16 cellular contexts compared by ENCODE assay signal in the genomic region with DNA sequence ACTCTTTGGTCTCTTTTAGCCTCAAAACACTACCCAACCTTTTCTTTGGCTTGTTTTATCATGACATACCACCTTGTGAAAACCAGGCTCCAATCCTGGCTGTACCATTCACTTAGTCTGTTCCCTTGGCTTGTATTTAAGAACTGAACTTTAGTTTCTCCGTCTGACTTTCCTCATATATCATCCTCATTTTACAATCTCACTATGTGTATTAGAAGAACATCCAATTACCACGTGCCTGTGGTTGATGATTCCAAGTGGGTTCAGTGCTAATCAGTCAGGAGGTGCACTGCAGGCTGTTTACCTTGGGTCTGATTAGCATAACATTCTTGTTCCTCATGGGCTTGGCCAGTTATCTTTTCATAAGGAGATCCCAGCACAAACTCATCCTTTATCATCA.
DNase-seq lines count a peak whose midpoint lies in the region; ATAC-seq, FAIRE-seq and TF ChIP-seq lines count a peak whose summit lies in the region.
"Had no signal": no experiment of that assay in that cellular context is flagged by ENCODE, and none has a peak within 500 bp of the region (broad histone marks: within the 10 kb centered on the region; RNA-seq: fewer than 3 reads in every experiment).

No MANE protein-coding gene starts in this region.

- intact Hi-C loops in activated naive CD4-positive, alpha-beta T cell treated with anti-CD3 and anti-CD28 coated beads for 36 hours (cut with micrococcal nuclease) = no loop called here
- intact Hi-C loops in PC-9 (cut with micrococcal nuclease; ENCODE audit: unreplicated experiment) = no loop called here
- intact Hi-C loops in K562 (cut with micrococcal nuclease) = loop anchor here (5.0 kb wide), 1 partner anchor 629 kb away; no protein-coding TSS in a partner anchor

- no peak for TF ChIP-seq CTCF in PC-9 (conservative IDR thresholded peaks at IDR 0.05)
- TF ChIP-seq CTCF in K562 (IDR thresholded peaks at IDR 0.05 in 2 of 3, conservative IDR thresholded peaks at IDR 0.05 in 1 of 3; ENCODE audit: insufficient read depth in 2 of 3, low read depth in 1 of 3, low read length in 3 of 3) = no peak

- peak; percentile 37 for FAIRE-seq in K562 (lab: Jason Lieb, UNC)
- FAIRE-seq: bronchial epithelial cell, HTR-8/SVneo had no signal

- in situ Hi-C loops in K562 (cut with MboI) = no loop called here

- TF ChIP-seq EP300 in K562 (IDR thresholded peaks at IDR 0.05; ENCODE audit: low read length) = no peak

- H3K4me3 ChIP-seq in PC-9 (no peak overlapping the region), K562 (no peak overlapping the region)
- H3K4me3 ChIP-seq: SJCRH30, skin epidermis, testis had no signal

- POLR2A ChIA-PET in PC-9 (lab: Charles Lee; ENCODE audit: unreplicated experiment) (no interaction called here), K562 (lab: Yijun Ruan, JAX) (no interaction called here)

- no peak overlapping the region for H3K4me3 Mint-ChIP-seq in activated naive CD4-positive, alpha-beta T cell treated with anti-CD3 and anti-CD28 coated beads for 36 hours
- no peak overlapping the region for H3K4me3 Mint-ChIP-seq in stimulated activated memory B cell treated with anti-CD40 and anti-IgM and Interleukin-4, amounts not matched to agents 10 μg/mL and 1 μg/mL and 100 μg/mL, for 72 hours
- H3K4me3 Mint-ChIP-seq: mesothelial cell of epicardium had no signal

- H3K27ac ChIP-seq in PC-9 (peak overlapping the region; percentile 25), K562 (ENCODE audit: extremely low read depth, low read depth, low read length) (no peak overlapping the region)
- H3K27ac ChIP-seq: SJCRH30, skin epidermis had no signal

- H3K4me1 Mint-ChIP-seq in activated naive CD4-positive, alpha-beta T cell treated with anti-CD3 and anti-CD28 coated beads for 36 hours (ENCODE audit: low read depth) = peaks cover 48% of the 10 kb centered on the region
- H3K4me1 Mint-ChIP-seq in stimulated activated memory B cell treated with anti-CD40 and anti-IgM and Interleukin-4, amounts not matched to agents 10 μg/mL and 1 μg/mL and 100 μg/mL, for 72 hours = peaks cover 40% of the 10 kb centered on the region

- ATAC-seq in K562 = no peak
- no peak for ATAC-seq in stimulated activated memory B cell treated with anti-CD40 and anti-IgM and Interleukin-4, amounts not matched to agents 10 μg/mL and 1 μg/mL and 100 μg/mL, for 72 hours

- CTCF ChIA-PET in activated naive CD4-positive, alpha-beta T cell treated with anti-CD3 and anti-CD28 coated beads for 36 hours (lab: Charles Lee) = no interaction called here
- CTCF ChIA-PET in PC-9 (lab: Charles Lee) = no interaction called here
- CTCF ChIA-PET in K562 (lab: Yijun Ruan, JAX; ENCODE audit: low intra/inter-chr PET ratio) = no interaction called here

- peaks cover 87% of the 10 kb centered on the region for H3K79me2 ChIP-seq in PC-9 (ENCODE audit: low read depth)
- no peaks in the 10 kb centered on the region for H3K79me2 ChIP-seq in K562 (ENCODE audit: control insufficient read depth, insufficient read depth, low read length)

- no peak for TF ChIP-seq POLR2A in K562 (conservative IDR thresholded peaks at IDR 0.05)

- no peak for DNase-seq in activated naive CD4-positive, alpha-beta T cell treated with anti-CD3 and anti-CD28 coated beads for 36 hours
- DNase-seq in activated naive CD4-positive, alpha-beta T cell treated with Interleukin-2 at 50 U/mL for 16 hours = no peak
- no peak for DNase-seq in PC-9
- no peak for DNase-seq in K562 (ENCODE audit: extremely low read depth in 1 of 4, low spot score in 3 of 4)
- no peak for DNase-seq in stimulated activated CD8-positive, alpha-beta memory T cell treated with anti-CD3 and anti-CD28 coated beads, Interleukin-4, amount 100 ng/mL, for 48 hours
- DNase-seq in activated CD4-positive, CD25-positive, alpha-beta regulatory T cell (lab: John Stamatoyannopoulos, UW) = no peak
- no peak for DNase-seq in NCI-H748 treated with DMSO at 0.1 percent for 48 hours (lab: John Stamatoyannopoulos, UW)
- DNase-seq: NCI-H1048, occipital lobe, SJCRH30, testis had no signal

- H2AFZ ChIP-seq in PC-9 = no peak overlapping the region
- H2AFZ ChIP-seq in K562 (ENCODE audit: low read depth, low read length) = no peak overlapping the region

- H3K9ac ChIP-seq in K562 (ENCODE audit: insufficient read depth in 1 of 2, low read depth in 2 of 2, low read length in 2 of 2) = no peak overlapping the region

- no peaks in the 10 kb centered on the region for H3K9me3 ChIP-seq in PC-9 (ENCODE audit: insufficient read depth, low read depth)
- no peaks in the 10 kb centered on the region for H3K9me3 ChIP-seq in K562 (replicated peaks; ENCODE audit: control insufficient read depth, insufficient read depth, low read depth, low read length)
- H3K9me3 ChIP-seq: SJCRH30, testis had no signal

- no peaks in the 10 kb centered on the region for H3K27me3 ChIP-seq in PC-9 (ENCODE audit: insufficient read depth, low read depth)
- no peaks in the 10 kb centered on the region for H3K27me3 ChIP-seq in K562 (ENCODE audit: control insufficient read depth in 2 of 2, insufficient read depth in 2 of 2, low read length in 2 of 2)
- H3K27me3 ChIP-seq: SJCRH30, testis had no signal

- peaks cover 3% of the 10 kb centered on the region; the same call in 1 of the 2 replicates for H3K4me1 ChIP-seq in PC-9 (replicated peaks; ENCODE audit: insufficient read depth)
- no peaks in the 10 kb centered on the region for H3K4me1 ChIP-seq in K562 (replicated peaks in 1 of 2; ENCODE audit: control insufficient read depth in 2 of 2, insufficient read depth in 2 of 2, low read length in 2 of 2)
- H3K4me1 ChIP-seq: SJCRH30 had no signal

- no TSS peak for BruUV-seq in PC-9 (replicated peaks; lab: Mats Ljungman, UMichigan)
- no TSS peak for BruUV-seq in K562 (replicated peaks; lab: Mats Ljungman, UMichigan)

- H3K27me3 Mint-ChIP-seq in activated naive CD4-positive, alpha-beta T cell treated with anti-CD3 and anti-CD28 coated beads for 36 hours (ENCODE audit: low read depth) = no peaks in the 10 kb centered on the region
- H3K27me3 Mint-ChIP-seq in stimulated activated memory B cell treated with anti-CD40 and anti-IgM and Interleukin-4, amounts not matched to agents 10 μg/mL and 1 μg/mL and 100 μg/mL, for 72 hours = no peaks in the 10 kb centered on the region

- H3K9me3 Mint-ChIP-seq in activated naive CD4-positive, alpha-beta T cell treated with anti-CD3 and anti-CD28 coated beads for 36 hours = no peaks in the 10 kb centered on the region
- H3K9me3 Mint-ChIP-seq in stimulated activated memory B cell treated with anti-CD40 and anti-IgM and Interleukin-4, amounts not matched to agents 10 μg/mL and 1 μg/mL and 100 μg/mL, for 72 hours = no peaks in the 10 kb centered on the region
- H3K9me3 Mint-ChIP-seq: mesothelial cell of epicardium had no signal

- TF ChIP-seq RAD21 in K562 (CRISPR knock-in tag; conservative IDR thresholded peaks at IDR 0.05 in 1 of 2, IDR thresholded peaks at IDR 0.05 in 1 of 2) = no peak

- WGBS in K562 (ENCODE audit: insufficient coverage, low coverage, missing lambda C conversion rate) = 6% methylated on average over 2 of the region's 2 CpGs

- peak overlapping the region; percentile 5 for H3K27ac Mint-ChIP-seq in activated naive CD4-positive, alpha-beta T cell treated with anti-CD3 and anti-CD28 coated beads for 36 hours
- H3K27ac Mint-ChIP-seq in stimulated activated memory B cell treated with anti-CD40 and anti-IgM and Interleukin-4, amounts not matched to agents 10 μg/mL and 1 μg/mL and 100 μg/mL, for 72 hours = peak overlapping the region; percentile 7
- H3K27ac Mint-ChIP-seq: mesothelial cell of epicardium had no signal

- H3K9me1 ChIP-seq in K562 (ENCODE audit: control insufficient read depth, insufficient read depth, low read length) = no peaks in the 10 kb centered on the region

- no peak overlapping the region for H3K4me2 ChIP-seq in PC-9
- no peak overlapping the region for H3K4me2 ChIP-seq in K562 (ENCODE audit: insufficient read depth, low read length)

- H3F3A ChIP-seq in PC-9 (ENCODE audit: insufficient read depth, low read depth) = peaks cover 98% of the 10 kb centered on the region

- H4K20me1 ChIP-seq in PC-9 (ENCODE audit: insufficient read depth) = peaks cover 78% of the 10 kb centered on the region
- H4K20me1 ChIP-seq in K562 (replicated peaks; ENCODE audit: control insufficient read depth, insufficient read depth, low read length) = 0 out of 2 replicates have a peak, but pooled peaks cover 3% of the 10 kb centered on the region

- H3K36me3 Mint-ChIP-seq in activated naive CD4-positive, alpha-beta T cell treated with anti-CD3 and anti-CD28 coated beads for 36 hours (ENCODE audit: low read depth) = peaks cover 70% of the 10 kb centered on the region
- H3K36me3 Mint-ChIP-seq in stimulated activated memory B cell treated with anti-CD40 and anti-IgM and Interleukin-4, amounts not matched to agents 10 μg/mL and 1 μg/mL and 100 μg/mL, for 72 hours = peaks cover 56% of the 10 kb centered on the region
- H3K36me3 Mint-ChIP-seq: mesothelial cell of epicardium had no signal

- peaks cover 90% of the 10 kb centered on the region for H3K36me3 ChIP-seq in PC-9 (ENCODE audit: low read depth)
- H3K36me3 ChIP-seq in K562 (ENCODE audit: control insufficient read depth, insufficient read depth, low read length) = no peaks in the 10 kb centered on the region

- no peaks in the 10 kb centered on the region for H3K9me2 ChIP-seq in PC-9 (ENCODE audit: insufficient read depth)

TF ChIP-seq in K562, 482 proteins besides CTCF, POLR2A, EP300 and RAD21 (continues in another document):
- TF ChIP-seq ZNF431 (CRISPR knock-in tag; IDR thresholded peaks at IDR 0.05) (no peak), CBFA2T3 (IDR thresholded peaks at IDR 0.05) (peak; percentile 28; the same call in 1 of the 2 replicates), TCF3 (CRISPR knock-in tag; IDR thresholded peaks at IDR 0.05) (peak; percentile 6; the same call in 1 of the 2 replicates), FOXA3 (CRISPR knock-in tag; conservative IDR thresholded peaks at IDR 0.05 in 1 of 2, IDR thresholded peaks at IDR 0.05 in 1 of 2) (peak in 1 of 2 experiments; percentile 73; a peak in 2 of 4 replicates), ZFPM2 (CRISPR knock-in tag; IDR thresholded peaks at IDR 0.05) (no peak), TEAD4 (IDR thresholded peaks at IDR 0.05; ENCODE audit: low read length) (0 out of 2 replicates have a peak, but pooled peaks have one; percentile 28), TEAD4 (CRISPR knock-in tag; IDR thresholded peaks at IDR 0.05; ENCODE audit: borderline replicate concordance) (no peak), EZH2 (IDR thresholded peaks at IDR 0.05; ENCODE audit: borderline replicate concordance, low read depth, low read length) (no peak), NFE2L1 (tag; IDR thresholded peaks at IDR 0.05; ENCODE audit: borderline replicate concordance, low read depth) (no peak), MXD1 (CRISPR knock-in tag; IDR thresholded peaks at IDR 0.05; ENCODE audit: borderline replicate concordance, poor library complexity, severe bottlenecking) (no peak), MAFG (tag; conservative IDR thresholded peaks at IDR 0.05) (no peak)
